Comparison of ENCODE assay signal across 10 cellular contexts in genomic region chr7:38311329-38311937, GRCh38.
A peak's percentile ranks its signal among the peaks of the same experiment; 100 is the strongest.
DNase-seq lines count a peak whose midpoint lies in the region; ATAC-seq and TF ChIP-seq lines count a peak whose summit lies in the region.
"Had no signal": no experiment of that assay in that cellular context is flagged by ENCODE, and none has a peak within 500 bp of the region (broad histone marks: within the 10 kb centered on the region; RNA-seq: fewer than 3 reads in every experiment).

No MANE protein-coding gene starts in this region.

- no peaks in the 10 kb centered on the region for H3K4me1 Mint-ChIP-seq in type B pancreatic cell (ENCODE audit: unreplicated experiment)
- H3K4me1 Mint-ChIP-seq: neural crest cell had no signal

- no peaks in the 10 kb centered on the region for H3K9me3 ChIP-seq in esophagus muscularis mucosa

- TF ChIP-seq CTCF in esophagus muscularis mucosa (IDR thresholded peaks at IDR 0.05) (no peak), type B pancreatic cell (conservative IDR thresholded peaks at IDR 0.05) (no peak)

- 15% methylated on average over 11 of the region's 38 CpGs for WGBS in esophagus muscularis mucosa

- H3K27ac Mint-ChIP-seq in type B pancreatic cell: no peak overlapping the region

- H3K36me3 ChIP-seq in esophagus muscularis mucosa: no peaks in the 10 kb centered on the region

- H3K27me3 ChIP-seq in esophagus muscularis mucosa: no peaks in the 10 kb centered on the region

- H3K36me3 Mint-ChIP-seq in type B pancreatic cell: no peaks in the 10 kb centered on the region

- H3K4me3 Mint-ChIP-seq in type B pancreatic cell: no peak overlapping the region
- H3K4me3 Mint-ChIP-seq: neural crest cell had no signal

- TF ChIP-seq POLR2A in esophagus muscularis mucosa (IDR thresholded peaks at IDR 0.05; ENCODE audit: low read depth): no peak

- peak; percentile 25 for DNase-seq in DMS114 treated with DMSO at 0.1 percent for 48 hours (lab: John Stamatoyannopoulos, UW; ENCODE audit: unreplicated experiment)
- DNase-seq in NOMO-1 (lab: John Stamatoyannopoulos, UW; ENCODE audit: unreplicated experiment in 2 of 2): peak; percentile 26 to 64
- no peak for DNase-seq in esophagus muscularis mucosa (ENCODE audit: extremely low spot score)
- DNase-seq in putamen (ENCODE audit: low spot score): peak; percentile 34
- DNase-seq in islet precursor cell: no peak
- DNase-seq in type B pancreatic cell (ENCODE audit: extremely low spot score, unreplicated experiment): no peak

- intact Hi-C loops in esophagus muscularis mucosa (cut with DNase I): no loop called here

- no peaks in the 10 kb centered on the region for H3K9me3 Mint-ChIP-seq in type B pancreatic cell

- H3K27me3 Mint-ChIP-seq in type B pancreatic cell: no peaks in the 10 kb centered on the region

- ATAC-seq in GM19372 (IDR thresholded peaks at IDR 0.05; ENCODE audit: low read depth, unreplicated experiment) (peak; percentile 75), GM18861 (IDR thresholded peaks at IDR 0.05; ENCODE audit: unreplicated experiment) (no peak)

- H3K4me1 ChIP-seq in esophagus muscularis mucosa: peaks cover 5 to 22% (median 16%) of the 10 kb centered on the region in 4 donors

- H3K27ac ChIP-seq in esophagus muscularis mucosa (replicated peaks in 1 of 4): peak overlapping the region in 1 of 4 donors; percentile 48
- H3K27ac ChIP-seq: SK-N-MC had no signal

- peak overlapping the region; percentile 49 to 59 (median 58) for H3K4me3 ChIP-seq in esophagus muscularis mucosa
- H3K4me3 ChIP-seq: SK-N-MC had no signal

- TF ChIP-seq EP300 in esophagus muscularis mucosa (IDR thresholded peaks at IDR 0.05): no peak

Comparison
In these comparisons a context has a peak if more than half of its experiments do, and no peak if none do; other contexts are left out.
1. DNase-seq: peak in DMS114 treated with DMSO at 0.1 percent for 48 hours (single experiment), NOMO-1 (2 of 2) and putamen (single experiment); none in esophagus muscularis mucosa (single experiment), islet precursor cell (single experiment) and type B pancreatic cell (single experiment).